8 cellular contexts compared by ENCODE assay signal in the genomic region with DNA sequence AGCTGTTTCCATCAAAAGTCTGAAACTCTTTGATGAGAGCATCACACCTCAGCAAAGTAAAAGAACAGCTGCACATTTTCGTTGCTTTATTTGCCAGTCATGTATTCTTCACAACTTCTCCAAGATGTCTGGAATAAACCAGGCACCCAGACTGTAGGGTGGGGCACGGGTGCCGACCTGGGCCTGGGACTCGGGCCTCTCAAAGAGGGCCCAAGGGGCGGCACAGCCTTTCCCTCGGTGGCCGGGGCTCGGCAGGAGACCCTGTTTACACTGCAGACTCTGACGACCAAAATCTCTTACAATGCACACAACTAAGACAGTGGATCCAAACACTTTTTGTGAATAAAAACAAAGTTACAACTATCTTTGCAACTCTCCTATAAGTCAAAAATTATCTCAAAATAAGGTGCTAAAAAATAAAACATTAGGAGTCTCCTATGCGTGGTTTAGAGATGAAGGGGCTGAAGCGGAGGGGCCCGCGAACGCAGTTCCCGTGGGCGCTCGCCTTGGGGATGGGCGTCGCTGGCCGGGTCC. TPM values are rescaled to one million over a fixed set of nuclear protein-coding genes. Genes with fewer than 3 reads are reported as not detected.
DNase-seq lines count a peak whose midpoint lies in the region; ATAC-seq and TF ChIP-seq lines count a peak whose summit lies in the region.

No MANE protein-coding gene starts in this region.

- DNase-seq in GM03348 (ENCODE audit: low spot score) (peak; percentile 25), Peyer's patch (peak in 1 of 3 donors; percentile 48), erythroblast (lab: John Stamatoyannopoulos, UW) (peak; percentile 27 to 36), NCI-H1048 (lab: John Stamatoyannopoulos, UW) (no peak), left lobe of liver (ENCODE audit: low spot score) (no peak), NCI-H2029 (lab: John Stamatoyannopoulos, UW) (no peak), NOMO-1 (lab: John Stamatoyannopoulos, UW; ENCODE audit: unreplicated experiment in 2 of 2) (no peak)

- peak overlapping the region; percentile 72 to 93 (median 86) for H3K4me3 ChIP-seq in Peyer's patch
- peak overlapping the region; percentile 74 to 94 for H3K4me3 ChIP-seq in neutrophil (ENCODE audit: low read depth in 1 of 2, low read length in 1 of 2)

- H3K9me3 ChIP-seq in Peyer's patch (no peaks in the 10 kb centered on the region), neutrophil (no peaks in the 10 kb centered on the region)

- TF ChIP-seq POLR2A in Peyer's patch (IDR thresholded peaks at IDR 0.05): no peak
- no peak for TF ChIP-seq POLR2A in erythroblast (IDR thresholded peaks at IDR 0.05; ENCODE audit: low read length)

- peaks cover 0 to 12% (median 0%) of the 10 kb centered on the region in 3 donors for H3K36me3 ChIP-seq in Peyer's patch
- no peaks in the 10 kb centered on the region for H3K36me3 ChIP-seq in neutrophil

- ATAC-seq in left lobe of liver: no peak

- H3K27me3 ChIP-seq in Peyer's patch (no peaks in the 10 kb centered on the region), neutrophil (peaks cover 32% of the 10 kb centered on the region)

- H3K4me1 ChIP-seq in Peyer's patch (peaks cover 0 to 24% (median 3%) of the 10 kb centered on the region in 4 donors), neutrophil (ENCODE audit: control insufficient read depth in 1 of 2, insufficient read depth in 1 of 2, low read depth in 1 of 2, low read length in 1 of 2) (peaks cover 15 to 17% of the 10 kb centered on the region in 2 experiments)

- TF ChIP-seq CTCF in Peyer's patch (IDR thresholded peaks at IDR 0.05) (no peak), neutrophil (IDR thresholded peaks at IDR 0.05) (no peak)

- H3K27ac ChIP-seq in Peyer's patch (peak overlapping the region; percentile 77 to 89 (median 78)), neutrophil (peak overlapping the region; percentile 41)

RNA-seq across cellular contexts. Expression of a gene that starts 0.7 kb away (rescaled TPM):
- 100 to 1,000 TPM in 1 of 4 donors, 10 to 100 TPM in 3; 43.7 to 172 (median 66.5) TPM for total RNA-seq in Peyer's patch
- 67.9 TPM for total RNA-seq in left lobe of liver

RNA-seq across cellular contexts. Expression of a gene that starts 43.6 kb away (rescaled TPM):
- total RNA-seq in Peyer's patch (10 to 100 TPM in 1 of 4 donors, 1 to 10 TPM in 3; 1.1 to 13.2 (median 2.6) TPM), left lobe of liver (0.40 TPM)

RNA-seq across cellular contexts. Expression of a gene that starts 57.5 kb away (rescaled TPM):
- total RNA-seq in Peyer's patch (100 to 1,000 TPM in 3 of 4 donors, 10 to 100 TPM in 1; 96.7 to 178 (median 148) TPM), left lobe of liver (46.9 TPM)

RNA-seq across cellular contexts. Expression of a gene that starts 58.3 kb away (rescaled TPM):
- total RNA-seq in Peyer's patch (10 to 100 TPM in 3 of 4 donors, 1 to 10 TPM in 1; 5.3 to 32.6 (median 17.5) TPM), left lobe of liver (6.0 TPM)

Comparison
In these comparisons a context has a peak if more than half of its experiments do, and no peak if none do; other contexts are left out.
1. DNase-seq: peak in GM03348 (single experiment) and erythroblast (2 of 2); none in NCI-H1048 (single experiment), left lobe of liver (single experiment), NCI-H2029 (single experiment) and NOMO-1 (0 of 2).